In genomic region chr17:44759916-44760243, GRCh38 we compare ENCODE assay signal across 1 cellular context.
TF ChIP-seq lines count a peak whose summit lies in the region.

No MANE protein-coding gene starts in this region.

TF ChIP-seq in A549, 52 proteins besides CTCF, POLR2A, EP300 and RAD21 (continued from another document):
- TF ChIP-seq REST (IDR thresholded peaks at IDR 0.05) (no peak), RNF2 (IDR thresholded peaks at IDR 0.05; ENCODE audit: borderline replicate concordance, low read depth) (no peak), USF2 (IDR thresholded peaks at IDR 0.05) (no peak), ZNF302 (CRISPR knock-in tag; IDR thresholded peaks at IDR 0.05) (no peak)
- TF ChIP-seq, protein P1, sequence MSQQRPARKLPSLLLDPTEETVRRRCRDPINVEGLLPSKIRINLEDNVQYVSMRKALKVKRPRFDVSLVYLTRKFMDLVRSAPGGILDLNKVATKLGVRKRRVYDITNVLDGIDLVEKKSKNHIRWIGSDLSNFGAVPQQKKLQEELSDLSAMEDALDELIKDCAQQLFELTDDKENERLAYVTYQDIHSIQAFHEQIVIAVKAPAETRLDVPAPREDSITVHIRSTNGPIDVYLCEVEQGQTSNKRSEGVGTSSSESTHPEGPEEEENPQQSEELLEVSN (IDR thresholded peaks at IDR 0.05; ENCODE audit: borderline replicate concordance, low read depth): no peak
- TF ChIP-seq, protein P2, sequence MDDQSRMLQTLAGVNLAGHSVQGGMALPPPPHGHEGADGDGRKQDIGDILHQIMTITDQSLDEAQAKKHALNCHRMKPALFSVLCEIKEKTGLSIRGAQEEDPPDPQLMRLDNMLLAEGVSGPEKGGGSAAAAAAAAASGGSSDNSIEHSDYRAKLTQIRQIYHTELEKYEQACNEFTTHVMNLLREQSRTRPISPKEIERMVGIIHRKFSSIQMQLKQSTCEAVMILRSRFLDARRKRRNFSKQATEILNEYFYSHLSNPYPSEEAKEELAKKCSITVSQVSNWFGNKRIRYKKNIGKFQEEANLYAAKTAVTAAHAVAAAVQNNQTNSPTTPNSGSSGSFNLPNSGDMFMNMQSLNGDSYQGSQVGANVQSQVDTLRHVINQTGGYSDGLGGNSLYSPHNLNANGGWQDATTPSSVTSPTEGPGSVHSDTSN (IDR thresholded peaks at IDR 0.05): no peak
- TF ChIP-seq, protein P3, sequence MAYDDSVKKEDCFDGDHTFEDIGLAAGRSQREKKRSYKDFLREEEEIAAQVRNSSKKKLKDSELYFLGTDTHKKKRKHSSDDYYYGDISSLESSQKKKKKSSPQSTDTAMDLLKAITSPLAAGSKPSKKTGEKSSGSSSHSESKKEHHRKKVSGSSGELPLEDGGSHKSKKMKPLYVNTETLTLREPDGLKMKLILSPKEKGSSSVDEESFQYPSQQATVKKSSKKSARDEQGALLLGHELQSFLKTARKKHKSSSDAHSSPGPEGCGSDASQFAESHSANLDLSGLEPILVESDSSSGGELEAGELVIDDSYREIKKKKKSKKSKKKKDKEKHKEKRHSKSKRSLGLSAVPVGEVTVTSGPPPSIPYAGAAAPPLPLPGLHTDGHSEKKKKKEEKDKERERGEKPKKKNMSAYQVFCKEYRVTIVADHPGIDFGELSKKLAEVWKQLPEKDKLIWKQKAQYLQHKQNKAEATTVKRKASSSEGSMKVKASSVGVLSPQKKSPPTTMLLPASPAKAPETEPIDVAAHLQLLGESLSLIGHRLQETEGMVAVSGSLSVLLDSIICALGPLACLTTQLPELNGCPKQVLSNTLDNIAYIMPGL (CRISPR knock-in tag; IDR thresholded peaks at IDR 0.05; ENCODE audit: borderline replicate concordance): no peak
